ENCODE assay signal across 15 cellular contexts in genomic region chr7:151301471-151302462, GRCh38.
"Had no signal": no experiment of that assay in that cellular context is flagged by ENCODE, and none has a peak within 500 bp of the region (broad histone marks: within the 10 kb centered on the region; RNA-seq: fewer than 3 reads in every experiment).

No MANE protein-coding gene starts in this region.

- H3K27ac ChIP-seq: parathyroid adenoma, psoas muscle, sigmoid colon, skin epidermis had no signal

- H3K36me3 ChIP-seq: sigmoid colon had no signal

- H3K9me3 Mint-ChIP-seq: central memory CD8-positive, alpha-beta T cell; natural killer cell had no signal

- H3K4me1 Mint-ChIP-seq: central memory CD8-positive, alpha-beta T cell had no signal

- H3K27ac Mint-ChIP-seq: mesothelial cell of epicardium, natural killer cell had no signal

- H3K36me3 Mint-ChIP-seq: mesothelial cell of epicardium, natural killer cell had no signal

- ATAC-seq: natural killer cell had no signal

- DNase-seq: foreskin melanocyte; hippocampal formation; natural killer cell; occipital lobe; psoas muscle; retina; sigmoid colon; stimulated activated CD4-positive, alpha-beta T cell treated with anti-CD3 and anti-CD28 coated beads, Interleukin-4, amount 100 ng/mL, for 4 hours; stimulated activated naive CD4-positive, alpha-beta T cell treated with Interleukin-2 at 50 U/mL for 16 hours; trophoblast cell had no signal

- H3K4me3 Mint-ChIP-seq: central memory CD8-positive, alpha-beta T cell; mesothelial cell of epicardium; natural killer cell; neural crest cell had no signal

- H3K9me3 ChIP-seq: psoas muscle, sigmoid colon had no signal

- H3K4me3 ChIP-seq: psoas muscle, sigmoid colon, skin epidermis had no signal
